Comparison of ENCODE assay signal across 15 cellular contexts in the genomic region with DNA sequence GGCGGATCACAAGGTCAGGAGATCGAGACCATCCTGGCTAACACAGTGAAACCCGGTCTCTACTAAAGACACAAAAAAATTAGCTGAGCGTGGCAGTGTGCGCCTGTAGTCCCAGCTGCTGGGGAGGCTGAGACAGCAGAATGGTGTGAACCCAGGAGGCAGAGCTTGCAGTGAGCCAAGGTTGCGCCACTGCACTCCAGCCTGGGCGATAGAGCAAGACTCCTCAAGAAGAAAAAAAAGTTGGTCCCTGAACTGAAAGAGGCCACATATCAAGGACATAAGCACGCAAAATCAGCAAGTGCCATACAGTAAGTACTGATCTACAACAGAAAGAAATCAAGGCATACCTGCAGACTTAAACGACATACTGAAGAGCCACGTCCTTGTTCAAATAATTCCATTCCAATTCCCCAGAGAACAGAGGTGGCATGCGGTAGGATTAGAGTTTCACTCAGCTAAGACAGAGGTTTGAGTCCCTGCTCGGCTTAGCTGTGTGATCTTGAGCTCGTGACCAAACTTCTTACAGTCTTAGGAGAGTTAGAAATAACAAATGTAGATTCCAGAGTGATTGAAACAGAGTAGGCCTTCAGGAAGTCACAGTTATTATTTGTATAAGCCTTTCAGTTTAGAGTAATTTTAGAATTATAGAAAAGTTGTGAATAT. TPM values are rescaled to one million over a fixed set of nuclear protein-coding genes. Genes with fewer than 3 reads are reported as not detected.
A peak's percentile ranks its signal among the peaks of the same experiment; 100 is the strongest.
DNase-seq lines count a peak whose midpoint lies in the region; TF ChIP-seq lines count a peak whose summit lies in the region.
"Had no signal": no experiment of that assay in that cellular context is flagged by ENCODE, and none has a peak within 500 bp of the region (broad histone marks: within the 10 kb centered on the region; RNA-seq: fewer than 3 reads in every experiment).

No MANE protein-coding gene starts in this region.

- H3K27me3 ChIP-seq in A673 (replicated peaks; ENCODE audit: insufficient read depth, low read depth, low read length, poor library complexity): no peaks in the 10 kb centered on the region
- no peaks in the 10 kb centered on the region for H3K27me3 ChIP-seq in SK-N-SH (ENCODE audit: insufficient read depth)
- H3K27me3 ChIP-seq: breast epithelium had no signal

- peaks cover 98% of the 10 kb centered on the region for H3K79me2 ChIP-seq in SK-N-SH (ENCODE audit: insufficient read depth)

- peaks cover 62% of the 10 kb centered on the region for H3K4me1 ChIP-seq in A673 (ENCODE audit: insufficient read depth, low read length, poor library complexity, severe bottlenecking)
- H3K4me1 ChIP-seq in SK-N-SH (ENCODE audit: control insufficient read depth in 1 of 2, insufficient read depth in 2 of 2, low read depth in 1 of 2, low read length in 1 of 2): peaks cover 3 to 36% of the 10 kb centered on the region in 2 experiments; a peak in 3 of 4 replicates
- H3K4me1 ChIP-seq: breast epithelium had no signal

- no peaks in the 10 kb centered on the region for H3K9me3 ChIP-seq in A673 (ENCODE audit: low read depth, low read length, poor library complexity, severe bottlenecking)
- no peaks in the 10 kb centered on the region for H3K9me3 ChIP-seq in SK-N-SH
- H3K9me3 ChIP-seq: breast epithelium had no signal

- no TSS peak for BruUV-seq in A673 (replicated peaks; lab: Mats Ljungman, UMichigan)

- H3K27me3 Mint-ChIP-seq in chondrocyte (ENCODE audit: low read depth) (no peaks in the 10 kb centered on the region), nephron progenitor cell (ENCODE audit: low read depth, poor library complexity) (no peaks in the 10 kb centered on the region)

- DNase-seq in A673 (ENCODE audit: low spot score) (peak; percentile 35), NCI-H82 (lab: John Stamatoyannopoulos, UW) (peak; percentile 84), chondrocyte (ENCODE audit: low spot score) (no peak), nephron progenitor cell (no peak), T-helper 9 cell (no peak), SKM-1 (lab: John Stamatoyannopoulos, UW; ENCODE audit: unreplicated experiment) (no peak), SK-N-SH (no peak), EL (no peak)
- DNase-seq: activated CD4-positive, alpha-beta T cell treated with anti-CD3 and anti-CD28 coated beads, Interleukin-2, amount 50 U/mL, for 4 hours; activated effector memory CD4-positive, alpha-beta T cell treated with Interleukin-2 at 50 U/mL for 16 hours; DMS53; glutamatergic neuron; NCI-H1930; OCI-M1 had no signal

- intact Hi-C loops in A673 (cut with micrococcal nuclease; ENCODE audit: unreplicated experiment): no loop called here

- H3K4me3 ChIP-seq in A673 (ENCODE audit: low read depth, low read length, poor library complexity, severe bottlenecking): no peak overlapping the region
- no peak overlapping the region for H3K4me3 ChIP-seq in SK-N-SH (ENCODE audit: low read depth in 2 of 2, low read length in 1 of 2)
- H3K4me3 ChIP-seq: breast epithelium had no signal

- H4K20me1 ChIP-seq in SK-N-SH (ENCODE audit: insufficient read depth): peaks cover 22% of the 10 kb centered on the region

- POLR2A ChIA-PET in A673 (lab: Charles Lee; ENCODE audit: low non-redundant PET) (no interaction called here), SK-N-SH (lab: Yijun Ruan, JAX) (no interaction called here)

- TF ChIP-seq CTCF in A673 (conservative IDR thresholded peaks at IDR 0.05; ENCODE audit: low read depth, low read length) (no peak), chondrocyte (IDR thresholded peaks at IDR 0.05) (no peak), nephron progenitor cell (IDR thresholded peaks at IDR 0.05) (no peak), SK-N-SH (IDR thresholded peaks at IDR 0.05) (no peak)

- H3K4me3 Mint-ChIP-seq in chondrocyte (ENCODE audit: unreplicated experiment) (peak overlapping the region; percentile 37), nephron progenitor cell (no peak overlapping the region)

- H3K27ac Mint-ChIP-seq in chondrocyte (ENCODE audit: unreplicated experiment) (peak overlapping the region; percentile 89), nephron progenitor cell (peak overlapping the region; percentile 73)

- H3K9ac ChIP-seq in SK-N-SH: no peak overlapping the region

- H2AFZ ChIP-seq in SK-N-SH (ENCODE audit: low read depth): no peak overlapping the region

- H3K36me3 Mint-ChIP-seq in chondrocyte (ENCODE audit: low read depth) (peaks cover 3% of the 10 kb centered on the region), nephron progenitor cell (ENCODE audit: low read depth) (peaks cover 16% of the 10 kb centered on the region)

- WGBS in SK-N-SH (ENCODE audit: low lambda C conversion rate): 97% methylated on average over 13 of the region's 13 CpGs

- H3K36me3 ChIP-seq in A673 (ENCODE audit: insufficient read depth, low read length, poor library complexity, severe bottlenecking) (no peaks in the 10 kb centered on the region), SK-N-SH (replicated peaks in 1 of 2; ENCODE audit: control insufficient read depth in 1 of 2, insufficient read depth in 2 of 2, low read length in 1 of 2) (no peaks in the 10 kb centered on the region)
- H3K36me3 ChIP-seq: breast epithelium had no signal

- H3K27ac ChIP-seq in A673 (ENCODE audit: low read depth, low read length, poor library complexity, severe bottlenecking) (peak overlapping the region; percentile 87), SK-N-SH (ENCODE audit: low read depth in 2 of 2, low read length in 1 of 2) (peak overlapping the region in 1 of 2 experiments; percentile 65; a peak in 2 of 4 replicates)
- H3K27ac ChIP-seq: breast epithelium had no signal

- no peak for TF ChIP-seq EP300 in SK-N-SH (IDR thresholded peaks at IDR 0.05; ENCODE audit: borderline replicate concordance in 1 of 2, low read depth in 1 of 2, low read length in 1 of 2)

- H3F3A ChIP-seq in SK-N-SH (replicated peaks; ENCODE audit: insufficient read depth): peaks cover 21% of the 10 kb centered on the region

- CTCF ChIA-PET in A673 (lab: Charles Lee): no interaction called here
- CTCF ChIA-PET in SK-N-SH (lab: Yijun Ruan, JAX): interaction anchor here (0.6 kb wide), 1 partner anchor 1523 kb away, joined by 3 read pairs; no protein-coding TSS in a partner anchor

- H3K4me1 Mint-ChIP-seq in chondrocyte (ENCODE audit: low read depth) (peaks cover 80% of the 10 kb centered on the region), nephron progenitor cell (peaks cover 57% of the 10 kb centered on the region)

- no peaks in the 10 kb centered on the region for H3K9me2 ChIP-seq in SK-N-SH

- H3K9me3 Mint-ChIP-seq in chondrocyte (ENCODE audit: low read depth) (no peaks in the 10 kb centered on the region), nephron progenitor cell (no peaks in the 10 kb centered on the region)

- TF ChIP-seq RAD21 in SK-N-SH (IDR thresholded peaks at IDR 0.05; ENCODE audit: low read length): no peak

- no peak overlapping the region for H3K4me2 ChIP-seq in SK-N-SH

TF ChIP-seq in SK-N-SH, 30 proteins besides CTCF, POLR2A, EP300 and RAD21 (continues in another document):
- TF ChIP-seq RXRA (IDR thresholded peaks at IDR 0.05; ENCODE audit: borderline replicate concordance, low read depth): no peak
- TF ChIP-seq TCF12 (IDR thresholded peaks at IDR 0.05): no peak
- no peak for TF ChIP-seq RCOR1 (IDR thresholded peaks at IDR 0.05; ENCODE audit: low read length)
- no peak for TF ChIP-seq YY1 (IDR thresholded peaks at IDR 0.05; ENCODE audit: low read depth)
- no peak for TF ChIP-seq EZH2phosphoT487 (IDR thresholded peaks at IDR 0.05; ENCODE audit: borderline replicate concordance, low read depth)
- TF ChIP-seq NRF1 (IDR thresholded peaks at IDR 0.05; ENCODE audit: low read depth, low read length): no peak
- TF ChIP-seq, protein P1, sequence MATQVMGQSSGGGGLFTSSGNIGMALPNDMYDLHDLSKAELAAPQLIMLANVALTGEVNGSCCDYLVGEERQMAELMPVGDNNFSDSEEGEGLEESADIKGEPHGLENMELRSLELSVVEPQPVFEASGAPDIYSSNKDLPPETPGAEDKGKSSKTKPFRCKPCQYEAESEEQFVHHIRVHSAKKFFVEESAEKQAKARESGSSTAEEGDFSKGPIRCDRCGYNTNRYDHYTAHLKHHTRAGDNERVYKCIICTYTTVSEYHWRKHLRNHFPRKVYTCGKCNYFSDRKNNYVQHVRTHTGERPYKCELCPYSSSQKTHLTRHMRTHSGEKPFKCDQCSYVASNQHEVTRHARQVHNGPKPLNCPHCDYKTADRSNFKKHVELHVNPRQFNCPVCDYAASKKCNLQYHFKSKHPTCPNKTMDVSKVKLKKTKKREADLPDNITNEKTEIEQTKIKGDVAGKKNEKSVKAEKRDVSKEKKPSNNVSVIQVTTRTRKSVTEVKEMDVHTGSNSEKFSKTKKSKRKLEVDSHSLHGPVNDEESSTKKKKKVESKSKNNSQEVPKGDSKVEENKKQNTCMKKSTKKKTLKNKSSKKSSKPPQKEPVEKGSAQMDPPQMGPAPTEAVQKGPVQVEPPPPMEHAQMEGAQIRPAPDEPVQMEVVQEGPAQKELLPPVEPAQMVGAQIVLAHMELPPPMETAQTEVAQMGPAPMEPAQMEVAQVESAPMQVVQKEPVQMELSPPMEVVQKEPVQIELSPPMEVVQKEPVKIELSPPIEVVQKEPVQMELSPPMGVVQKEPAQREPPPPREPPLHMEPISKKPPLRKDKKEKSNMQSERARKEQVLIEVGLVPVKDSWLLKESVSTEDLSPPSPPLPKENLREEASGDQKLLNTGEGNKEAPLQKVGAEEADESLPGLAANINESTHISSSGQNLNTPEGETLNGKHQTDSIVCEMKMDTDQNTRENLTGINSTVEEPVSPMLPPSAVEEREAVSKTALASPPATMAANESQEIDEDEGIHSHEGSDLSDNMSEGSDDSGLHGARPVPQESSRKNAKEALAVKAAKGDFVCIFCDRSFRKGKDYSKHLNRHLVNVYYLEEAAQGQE (IDR thresholded peaks at IDR 0.05; ENCODE audit: low read depth, low read length): no peak
- TF ChIP-seq GABPA (IDR thresholded peaks at IDR 0.05; ENCODE audit: low read depth): no peak
- TF ChIP-seq TEAD4 (IDR thresholded peaks at IDR 0.05; ENCODE audit: borderline replicate concordance, insufficient read depth): no peak
- TF ChIP-seq, protein P2, sequence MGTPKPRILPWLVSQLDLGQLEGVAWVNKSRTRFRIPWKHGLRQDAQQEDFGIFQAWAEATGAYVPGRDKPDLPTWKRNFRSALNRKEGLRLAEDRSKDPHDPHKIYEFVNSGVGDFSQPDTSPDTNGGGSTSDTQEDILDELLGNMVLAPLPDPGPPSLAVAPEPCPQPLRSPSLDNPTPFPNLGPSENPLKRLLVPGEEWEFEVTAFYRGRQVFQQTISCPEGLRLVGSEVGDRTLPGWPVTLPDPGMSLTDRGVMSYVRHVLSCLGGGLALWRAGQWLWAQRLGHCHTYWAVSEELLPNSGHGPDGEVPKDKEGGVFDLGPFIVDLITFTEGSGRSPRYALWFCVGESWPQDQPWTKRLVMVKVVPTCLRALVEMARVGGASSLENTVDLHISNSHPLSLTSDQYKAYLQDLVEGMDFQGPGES (IDR thresholded peaks at IDR 0.05; ENCODE audit: low read depth, low read length): no peak
- TF ChIP-seq TAF1 (IDR thresholded peaks at IDR 0.05; ENCODE audit: borderline replicate concordance, low read depth, low read length): no peak

RNA-seq across cellular contexts. Expression of a gene that starts 29.2 kb away (rescaled TPM):
- 60.7 and 78.0 TPM in 2 replicates for total RNA-seq in A673 (2021)
- 54.2 to 56.1 TPM (median 55.0 TPM) in 3 replicates for total RNA-seq in chondrocyte
- 35.1 and 40.5 TPM in 2 replicates for polyA plus RNA-seq in SK-N-SH (2012; rRNA removed)
- 42.3 and 44.9 TPM in 2 replicates for polyA plus RNA-seq in SK-N-SH (2012; cell fraction: cytosol; rRNA removed)
- 13.2 and 19.3 TPM in 2 replicates for polyA plus RNA-seq in SK-N-SH (2012; cell fraction: nucleus; rRNA removed)

Comparison
In these comparisons a context has a peak if more than half of its experiments do, and no peak if none do; other contexts are left out.
1. DNase-seq: peak in A673 (single experiment) and NCI-H82 (single experiment); none in chondrocyte (single experiment), nephron progenitor cell (single experiment), T-helper 9 cell (single experiment), SKM-1 (single experiment), SK-N-SH (single experiment) and EL (single experiment).